8 cellular contexts compared by ENCODE assay signal in the genomic region with DNA sequence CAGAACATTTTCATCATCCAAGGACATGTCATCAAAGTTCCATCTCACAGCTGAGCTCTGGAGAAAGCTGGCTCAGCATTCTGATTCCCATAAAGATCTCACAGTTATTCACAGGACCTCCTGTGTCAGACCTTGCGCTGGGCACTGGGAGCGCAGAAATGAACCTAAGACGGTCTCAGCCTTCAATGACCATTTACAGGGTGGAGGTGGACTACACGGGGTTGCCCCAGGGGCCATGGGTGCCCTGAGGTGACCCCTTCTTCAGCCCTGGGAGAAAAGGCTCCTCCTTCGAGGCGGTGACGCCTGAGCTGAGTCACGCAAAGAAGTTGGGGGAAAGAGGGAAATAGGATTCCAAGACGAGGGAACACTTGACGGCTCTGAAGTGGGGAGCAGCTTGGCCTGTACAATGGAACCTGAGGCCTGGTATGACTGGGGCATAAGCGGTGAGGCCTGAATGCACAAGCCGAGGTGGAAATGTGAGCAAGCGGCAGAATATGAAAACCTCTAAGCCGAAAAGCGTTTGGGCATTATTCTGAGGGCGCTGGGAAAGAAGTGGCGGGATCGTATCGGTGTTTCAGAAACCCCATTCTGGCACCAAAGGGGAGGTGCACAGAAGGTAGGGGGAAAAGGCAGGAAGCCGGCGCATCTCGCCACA. TPM values are rescaled to one million over a fixed set of nuclear protein-coding genes. Genes with fewer than 3 reads are reported as not detected.
DNase-seq lines count a peak whose midpoint lies in the region; ATAC-seq and TF ChIP-seq lines count a peak whose summit lies in the region.

No MANE protein-coding gene starts in this region.

- H3K4me3 ChIP-seq in HCT116 (replicated peaks in 1 of 2; ENCODE audit: low read depth in 1 of 2, low read length in 2 of 2), result peak overlapping the region; percentile 71 to 90
- peak overlapping the region; percentile 91 for H3K4me3 ChIP-seq in duodenal mucosa (ENCODE audit: low read depth in 1 of 2, low read length in 2 of 2)
- peak overlapping the region; percentile 73 for H3K4me3 ChIP-seq in lower leg skin (ENCODE audit: low read depth, poor library complexity, severe bottlenecking)
- H3K4me3 ChIP-seq in stomach smooth muscle (ENCODE audit: low read length in 2 of 2), result peak overlapping the region; percentile 86 to 97

- TF ChIP-seq CTCF in HCT116 (IDR thresholded peaks at IDR 0.05 in 2 of 3, conservative IDR thresholded peaks at IDR 0.05 in 1 of 3; ENCODE audit: borderline replicate concordance in 1 of 3, insufficient read depth in 1 of 3, low read depth in 2 of 3, low read length in 2 of 3) (no peak), lower leg skin (IDR thresholded peaks at IDR 0.05) (no peak)

- H4K20me1 ChIP-seq in HCT116 (ENCODE audit: insufficient read depth), result no peaks in the 10 kb centered on the region

- TSS peak; percentile 75 for BruUV-seq in HCT116 (replicated peaks; lab: Mats Ljungman, UMichigan)

- H3K36me3 ChIP-seq in HCT116 (ENCODE audit: control insufficient read depth in 1 of 2, insufficient read depth in 2 of 2, low read length in 2 of 2) (peaks cover 10 to 12% of the 10 kb centered on the region in 2 experiments; a peak in 3 of 4 replicates), duodenal mucosa (ENCODE audit: control insufficient read depth in 1 of 2, insufficient read depth in 2 of 2, low read length in 2 of 2) (peaks cover 20 to 31% of the 10 kb centered on the region in 2 donors), stomach smooth muscle (ENCODE audit: control insufficient read depth in 2 of 2, insufficient read depth in 2 of 2, low read length in 2 of 2) (peaks cover 19 to 25% of the 10 kb centered on the region in 2 donors)

- peaks cover 12 to 37% of the 10 kb centered on the region in 2 experiments; a peak in 3 of 4 replicates for H3K4me1 ChIP-seq in HCT116 (ENCODE audit: control insufficient read depth in 1 of 2, insufficient read depth in 2 of 2, low read length in 2 of 2)
- peaks cover 16 to 21% of the 10 kb centered on the region in 2 donors for H3K4me1 ChIP-seq in duodenal mucosa (ENCODE audit: control insufficient read depth in 1 of 2, insufficient read depth in 2 of 2, low read length in 2 of 2)
- H3K4me1 ChIP-seq in stomach smooth muscle (ENCODE audit: control insufficient read depth, insufficient read depth, low read length), result peaks cover 22% of the 10 kb centered on the region

- 5% methylated on average over 22 of the region's 22 CpGs for WGBS in lower leg skin, 2 donors

- ATAC-seq in HCT116 (peak; percentile 22), SK-N-SH treated with all-trans-retinoic acid at 6 μM for 48 hours (peak; percentile 65)

- peak; percentile 72 for DNase-seq in Caki2 (ENCODE audit: low read depth)
- no peak for DNase-seq in HCT116 (ENCODE audit: low read depth, low spot score)
- DNase-seq in lower leg skin (ENCODE audit: low spot score in 2 of 2), result peak; percentile 42 to 91
- DNase-seq in T-helper 9 cell, result no peak
- no peak for DNase-seq in NCI-H510A treated with DMSO at 0.1 percent for 48 hours (lab: John Stamatoyannopoulos, UW)

- RAD21 ChIA-PET in HCT116 (lab: Charles Lee; ENCODE audit: low non-redundant PET in 1 of 2, low total read pairs in 2 of 2, uncharacterized antibody in 2 of 2, unreplicated experiment in 2 of 2), result no interaction called here

- CTCF ChIA-PET in HCT116 (lab: Charles Lee), result interaction anchor here (1.2 to 1.6 kb wide), 2 partner anchors 17 to 302 kb away, joined by 3 to 6 read pairs; no protein-coding TSS in a partner anchor

- H3K27ac ChIP-seq in HCT116 (ENCODE audit: low read depth, low read length), result peak overlapping the region; percentile 91
- H3K27ac ChIP-seq in duodenal mucosa (ENCODE audit: low read depth, low read length), result peak overlapping the region; percentile 74
- H3K27ac ChIP-seq in stomach smooth muscle (ENCODE audit: low read length), result peak overlapping the region; percentile 82

- H3K9me3 ChIP-seq in HCT116 (ENCODE audit: control insufficient read depth in 1 of 2, insufficient read depth in 1 of 2, low read depth in 1 of 2, low read length in 2 of 2), result no peaks in the 10 kb centered on the region
- H3K9me3 ChIP-seq in duodenal mucosa (ENCODE audit: control insufficient read depth in 1 of 2, low read length in 2 of 2), result no peaks in the 10 kb centered on the region
- no peaks in the 10 kb centered on the region for H3K9me3 ChIP-seq in stomach smooth muscle (ENCODE audit: control insufficient read depth in 2 of 2, low read length in 2 of 2)

- intact Hi-C loops in HCT116 (cut with micrococcal nuclease) (loop anchor here (5.0 kb wide), 1 partner anchor 322 kb away; no protein-coding TSS in a partner anchor), lower leg skin (cut with DNase I; ENCODE audit: low total_unique reads) (no loop called here)

- H2AFZ ChIP-seq in HCT116 (ENCODE audit: low read depth, low read length, poor library complexity, severe bottlenecking), result no peak overlapping the region

- TF ChIP-seq RAD21 in HCT116 (IDR thresholded peaks at IDR 0.05; ENCODE audit: low read depth), result no peak

- POLR2A ChIA-PET in HCT116 (lab: Charles Lee), result interaction anchor here (0.9 to 1.2 kb wide), 3 partner anchors 8 to 39 kb away, joined by 3 read pairs; a partner anchor contains a TSS

- no peak for TF ChIP-seq POLR2A in HCT116 (IDR thresholded peaks at IDR 0.05; ENCODE audit: borderline replicate concordance, extremely low read depth, insufficient read depth, insufficient read length)
- no peak for TF ChIP-seq POLR2A in lower leg skin (IDR thresholded peaks at IDR 0.05)

- peak overlapping the region; percentile 97 for H3K4me2 ChIP-seq in HCT116 (ENCODE audit: low read length)

- peaks cover 22% of the 10 kb centered on the region for H3K79me2 ChIP-seq in HCT116 (ENCODE audit: insufficient read depth, low read length)

- in situ Hi-C loops in Caki2 (cut with HindIII; ENCODE audit: low pct_unique_long_range_greater_than_20kb, low sequenced_read_pairs), result no loop called here

- peak overlapping the region; percentile 82 for H3K9ac ChIP-seq in HCT116 (ENCODE audit: low read length)
- H3K9ac ChIP-seq in duodenal mucosa (ENCODE audit: low read depth in 1 of 2, low read length in 2 of 2), result peak overlapping the region; percentile 89 to 96
- peak overlapping the region; percentile 93 to 95 for H3K9ac ChIP-seq in stomach smooth muscle (ENCODE audit: low read length in 2 of 2)

- H3K27me3 ChIP-seq in HCT116 (ENCODE audit: insufficient read depth, low read length) (no peaks in the 10 kb centered on the region), duodenal mucosa (ENCODE audit: control insufficient read depth in 1 of 2, insufficient read depth in 2 of 2, low read length in 2 of 2) (no peaks in the 10 kb centered on the region), stomach smooth muscle (ENCODE audit: control insufficient read depth in 1 of 2, insufficient read depth in 2 of 2, low read length in 2 of 2) (no peaks in the 10 kb centered on the region)

- H3K9me2 ChIP-seq in HCT116 (ENCODE audit: insufficient read depth), result no peaks in the 10 kb centered on the region

TF ChIP-seq in HCT116, 20 proteins besides CTCF, POLR2A, EP300 and RAD21 (continues in another document):
- peak; percentile 26; the same call in 1 of the 2 replicates for TF ChIP-seq JUND (IDR thresholded peaks at IDR 0.05)
- TF ChIP-seq, protein P1, sequence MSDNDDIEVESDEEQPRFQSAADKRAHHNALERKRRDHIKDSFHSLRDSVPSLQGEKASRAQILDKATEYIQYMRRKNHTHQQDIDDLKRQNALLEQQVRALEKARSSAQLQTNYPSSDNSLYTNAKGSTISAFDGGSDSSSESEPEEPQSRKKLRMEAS (IDR thresholded peaks at IDR 0.05), result peak; percentile 53; the same call in 1 of the 2 replicates
- TF ChIP-seq ZFX (IDR thresholded peaks at IDR 0.05), result no peak
- TF ChIP-seq, protein P2, sequence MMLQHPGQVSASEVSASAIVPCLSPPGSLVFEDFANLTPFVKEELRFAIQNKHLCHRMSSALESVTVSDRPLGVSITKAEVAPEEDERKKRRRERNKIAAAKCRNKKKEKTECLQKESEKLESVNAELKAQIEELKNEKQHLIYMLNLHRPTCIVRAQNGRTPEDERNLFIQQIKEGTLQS (IDR thresholded peaks at IDR 0.05), result no peak
- TF ChIP-seq FOSL1 (IDR thresholded peaks at IDR 0.05; ENCODE audit: low read depth), result no peak; the same call in 1 of the 2 replicates
- peak; percentile 46; the same call in 1 of the 2 replicates for TF ChIP-seq POLR2AphosphoS5 (IDR thresholded peaks at IDR 0.05; ENCODE audit: low read depth, low read length)

TF ChIP-seq in SK-N-SH treated with all-trans-retinoic acid at 6 μM for 48 hours, 23 proteins besides CTCF, POLR2A, EP300 and RAD21 (continues in another document):
- TF ChIP-seq GLIS3 (CRISPR knock-in tag; IDR thresholded peaks at IDR 0.05), result no peak
- TF ChIP-seq, protein P3, sequence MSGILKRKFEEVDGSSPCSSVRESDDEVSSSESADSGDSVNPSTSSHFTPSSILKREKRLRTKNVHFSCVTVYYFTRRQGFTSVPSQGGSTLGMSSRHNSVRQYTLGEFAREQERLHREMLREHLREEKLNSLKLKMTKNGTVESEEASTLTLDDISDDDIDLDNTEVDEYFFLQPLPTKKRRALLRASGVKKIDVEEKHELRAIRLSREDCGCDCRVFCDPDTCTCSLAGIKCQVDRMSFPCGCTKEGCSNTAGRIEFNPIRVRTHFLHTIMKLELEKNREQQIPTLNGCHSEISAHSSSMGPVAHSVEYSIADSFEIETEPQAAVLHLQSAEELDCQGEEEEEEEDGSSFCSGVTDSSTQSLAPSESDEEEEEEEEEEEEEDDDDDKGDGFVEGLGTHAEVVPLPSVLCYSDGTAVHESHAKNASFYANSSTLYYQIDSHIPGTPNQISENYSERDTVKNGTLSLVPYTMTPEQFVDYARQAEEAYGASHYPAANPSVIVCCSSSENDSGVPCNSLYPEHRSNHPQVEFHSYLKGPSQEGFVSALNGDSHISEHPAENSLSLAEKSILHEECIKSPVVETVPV (CRISPR knock-in tag; IDR thresholded peaks at IDR 0.05), result no peak

RNA-seq across cellular contexts. Expression of a gene that starts 0.8 kb away (rescaled TPM):
- total RNA-seq in Caki2 (2014; rRNA removed; shearing (Covaris generic); ENCODE audit: low replicate concordance), result 24.6 and 34.5 TPM in 2 replicates
- total RNA-seq in HCT116 (2021; ENCODE audit: unreplicated experiment), result 20.4 TPM
- polyA plus RNA-seq in HCT116 (2012), result 13.3 and 14.1 TPM in 2 replicates
- total RNA-seq in lower leg skin, result 10 to 100 TPM; 16.6 to 29.8 (median 25.1) TPM

RNA-seq across cellular contexts. Expression of a gene that starts 39.0 kb away (rescaled TPM):
- 13.3 and 18.0 TPM in 2 replicates for total RNA-seq in Caki2 (2014; rRNA removed; shearing (Covaris generic); ENCODE audit: low replicate concordance)
- 25.6 TPM for total RNA-seq in HCT116 (2021; ENCODE audit: unreplicated experiment)
- polyA plus RNA-seq in HCT116 (2012), result 12.7 and 15.3 TPM in 2 replicates
- total RNA-seq in lower leg skin, result 1 to 10 TPM in 1 of 4 donors, under 1 TPM in 3; 0.29 to 1.3 (median 0.72) TPM

RNA-seq across cellular contexts. Expression of a gene that starts 39.2 kb away (rescaled TPM):
- total RNA-seq in Caki2 (2014; rRNA removed; shearing (Covaris generic); ENCODE audit: low replicate concordance), result 9.4 and 21.8 TPM in 2 replicates
- total RNA-seq in HCT116 (2021; ENCODE audit: unreplicated experiment), result 50.2 TPM
- 25.1 and 33.5 TPM in 2 replicates for polyA plus RNA-seq in HCT116 (2012)
- 10 to 100 TPM in 2 of 4 donors, 1 to 10 TPM in 2; 9.1 to 12.5 (median 10.2) TPM for total RNA-seq in lower leg skin

Comparison
In these comparisons a context has a peak if more than half of its experiments do, and no peak if none do; other contexts are left out.
1. DNase-seq: peak in Caki2 (single experiment) and lower leg skin (2 of 2); none in HCT116 (single experiment), T-helper 9 cell (single experiment) and NCI-H510A treated with DMSO at 0.1 percent for 48 hours (single experiment).
2. Peak in every context shown above with its lines, with median percentiles within 50 percentile points of each other: H3K27ac ChIP-seq, H3K4me3 ChIP-seq and H3K9ac ChIP-seq.